Comparison of ENCODE assay signal across 9 cellular contexts in the genomic region with DNA sequence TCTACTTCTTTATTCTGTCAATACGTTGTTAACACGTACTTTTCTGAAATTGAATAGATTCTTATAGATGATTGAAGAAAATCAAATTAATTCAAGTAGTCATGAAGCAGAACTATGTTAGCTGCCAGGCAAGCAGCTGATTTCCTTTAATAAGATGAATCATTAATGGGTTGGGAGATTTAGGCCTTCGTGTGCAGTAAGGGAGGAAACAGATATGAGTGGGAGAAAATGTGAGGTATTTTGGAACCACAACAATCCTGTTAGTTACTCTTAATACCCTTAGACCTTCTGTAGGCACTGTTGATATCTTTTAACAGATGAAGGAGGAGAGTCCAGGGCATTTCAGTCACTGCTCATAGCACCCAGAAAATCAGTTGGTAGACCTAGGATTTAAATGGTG.
DNase-seq lines count a peak whose midpoint lies in the region; ATAC-seq and TF ChIP-seq lines count a peak whose summit lies in the region.
"Had no signal": no experiment of that assay in that cellular context is flagged by ENCODE, and none has a peak within 500 bp of the region (broad histone marks: within the 10 kb centered on the region; RNA-seq: fewer than 3 reads in every experiment).

No MANE protein-coding gene starts in this region.

- H3K27me3 ChIP-seq in Caco-2 (replicated peaks; ENCODE audit: control insufficient read depth, insufficient read depth, low read length) (no peaks in the 10 kb centered on the region), Panc1 (ENCODE audit: control insufficient read depth, insufficient read depth, low read length) (no peaks in the 10 kb centered on the region), esophagus (ENCODE audit: control insufficient read depth in 1 of 2, insufficient read depth in 2 of 2, low read length in 2 of 2) (no peaks in the 10 kb centered on the region), osteoblast (ENCODE audit: insufficient read depth, low read length) (no peaks in the 10 kb centered on the region)
- H3K27me3 ChIP-seq in CD8-positive, alpha-beta T cell (ENCODE audit: insufficient read depth, low read length) = no peaks in the 10 kb centered on the region

- H3K4me1 Mint-ChIP-seq in Caco-2 (ENCODE audit: low read depth, unreplicated experiment) = peaks cover 25% of the 10 kb centered on the region
- peaks cover 12% of the 10 kb centered on the region for H3K4me1 Mint-ChIP-seq in CD8-positive, alpha-beta T cell (ENCODE audit: low read depth)

- H3K36me3 ChIP-seq in Caco-2 (ENCODE audit: control insufficient read depth, insufficient read depth, low read length) = no peaks in the 10 kb centered on the region
- H3K36me3 ChIP-seq in Panc1 (ENCODE audit: control insufficient read depth, insufficient read depth, low read length) = no peaks in the 10 kb centered on the region
- no peaks in the 10 kb centered on the region for H3K36me3 ChIP-seq in esophagus (ENCODE audit: control insufficient read depth in 2 of 2, insufficient read depth in 2 of 2, low read length in 1 of 2)
- no peaks in the 10 kb centered on the region for H3K36me3 ChIP-seq in osteoblast (ENCODE audit: insufficient read depth, low read length)
- H3K36me3 ChIP-seq in CD8-positive, alpha-beta T cell (ENCODE audit: insufficient read depth, low read length) = no peaks in the 10 kb centered on the region

- no TSS peak for BruUV-seq in Caco-2 (replicated peaks; lab: Mats Ljungman, UMichigan)
- no TSS peak for BruUV-seq in Panc1 (replicated peaks; lab: Mats Ljungman, UMichigan)

- peak overlapping the region; percentile 24 for H3K27ac Mint-ChIP-seq in Caco-2 (ENCODE audit: unreplicated experiment)
- H3K27ac Mint-ChIP-seq in CD8-positive, alpha-beta T cell = no peak overlapping the region
- H3K27ac Mint-ChIP-seq: activated naive CD4-positive, alpha-beta T cell treated with anti-CD3 and anti-CD28 coated beads for 36 hours had no signal

- no peaks in the 10 kb centered on the region for H4K20me1 ChIP-seq in osteoblast (ENCODE audit: insufficient read depth, low read length)

- H3K27me3 Mint-ChIP-seq in Caco-2 (ENCODE audit: insufficient read depth, unreplicated experiment) = no peaks in the 10 kb centered on the region
- no peaks in the 10 kb centered on the region for H3K27me3 Mint-ChIP-seq in CD8-positive, alpha-beta T cell (ENCODE audit: low read depth)

- H3K27ac ChIP-seq in Panc1 (ENCODE audit: low read length) = 0 out of 2 replicates have a peak overlapping the region, but pooled peaks have one; percentile 19
- peak overlapping the region; percentile 50 to 72 for H3K27ac ChIP-seq in esophagus (ENCODE audit: low read depth in 2 of 2, low read length in 1 of 2)
- peak overlapping the region; percentile 71 for H3K27ac ChIP-seq in osteoblast (ENCODE audit: low read depth, low read length)
- H3K27ac ChIP-seq in CD8-positive, alpha-beta T cell (ENCODE audit: low read depth, low read length) = no peak overlapping the region

- no peak for DNase-seq in Caco-2
- no peak for DNase-seq in Panc1 (ENCODE audit: low read depth, low spot score)
- DNase-seq in osteoblast (ENCODE audit: insufficient read length, low spot score, missing footprints) = peak; percentile 89
- DNase-seq in NCI-H1436 (lab: John Stamatoyannopoulos, UW) = no peak
- no peak for DNase-seq in NAMALWA (ENCODE audit: low spot score)
- DNase-seq in CD8-positive, alpha-beta T cell = no peak
- DNase-seq: activated naive CD4-positive, alpha-beta T cell treated with anti-CD3 and anti-CD28 coated beads for 36 hours had no signal

- no peak overlapping the region for H2AFZ ChIP-seq in osteoblast (ENCODE audit: low read length)

- ATAC-seq in Panc1 = no peak
- ATAC-seq in HG02885 (IDR thresholded peaks at IDR 0.05; ENCODE audit: poor library complexity, unreplicated experiment) = no peak
- ATAC-seq in CD8-positive, alpha-beta T cell = no peak

- H3K4me1 ChIP-seq in Caco-2 (peaks cover 10% of the 10 kb centered on the region), Panc1 (ENCODE audit: control insufficient read depth, insufficient read depth, low read length) (no peaks in the 10 kb centered on the region), esophagus (ENCODE audit: control insufficient read depth in 2 of 2, insufficient read depth in 2 of 2, low read length in 1 of 2) (peaks cover 4 to 10% of the 10 kb centered on the region in 2 donors), osteoblast (ENCODE audit: insufficient read depth, low read length) (peaks cover 10% of the 10 kb centered on the region)
- H3K4me1 ChIP-seq in CD8-positive, alpha-beta T cell (ENCODE audit: insufficient read depth, low read length) = no peaks in the 10 kb centered on the region

- peaks cover 9% of the 10 kb centered on the region for H3K79me2 ChIP-seq in osteoblast (ENCODE audit: insufficient read depth, low read length)

- H3K9me3 ChIP-seq in Caco-2 (no peaks in the 10 kb centered on the region), Panc1 (ENCODE audit: control insufficient read depth, insufficient read depth, low read depth, low read length) (no peaks in the 10 kb centered on the region), esophagus (ENCODE audit: control insufficient read depth in 2 of 2, insufficient read depth in 1 of 2, low read depth in 1 of 2, low read length in 1 of 2) (no peaks in the 10 kb centered on the region), osteoblast (ENCODE audit: low read depth, low read length) (no peaks in the 10 kb centered on the region)
- H3K9me3 ChIP-seq in CD8-positive, alpha-beta T cell (ENCODE audit: low read length) = no peaks in the 10 kb centered on the region

- TF ChIP-seq CTCF in Caco-2 (IDR thresholded peaks at IDR 0.05; ENCODE audit: insufficient read depth in 1 of 2, low read depth in 1 of 2, low read length in 1 of 2, severe bottlenecking in 1 of 2, unreplicated experiment in 1 of 2) = no peak
- no peak for TF ChIP-seq CTCF in Panc1 (IDR thresholded peaks at IDR 0.05)
- TF ChIP-seq CTCF in osteoblast (IDR thresholded peaks at IDR 0.05; ENCODE audit: extremely low read depth, low read depth, low read length) = no peak
- TF ChIP-seq CTCF in CD8-positive, alpha-beta T cell (IDR thresholded peaks at IDR 0.05) = no peak

- H3K4me3 ChIP-seq in Caco-2 (ENCODE audit: low read depth, low read length) = no peak overlapping the region
- H3K4me3 ChIP-seq in Panc1 (ENCODE audit: low read depth in 2 of 2, low read length in 2 of 2) = no peak overlapping the region
- H3K4me3 ChIP-seq in esophagus (ENCODE audit: low read depth in 1 of 2, low read length in 2 of 2) = no peak overlapping the region
- no peak overlapping the region for H3K4me3 ChIP-seq in osteoblast (ENCODE audit: insufficient read depth, low read length)
- H3K4me3 ChIP-seq in CD8-positive, alpha-beta T cell (ENCODE audit: low read depth, low read length) = no peak overlapping the region

- peaks cover 10% of the 10 kb centered on the region for H3K9me3 Mint-ChIP-seq in Caco-2 (ENCODE audit: unreplicated experiment)
- H3K9me3 Mint-ChIP-seq in CD8-positive, alpha-beta T cell = no peaks in the 10 kb centered on the region
- H3K9me3 Mint-ChIP-seq: activated naive CD4-positive, alpha-beta T cell treated with anti-CD3 and anti-CD28 coated beads for 36 hours had no signal

- WGBS in esophagus, 2 donors = 34 to 38% methylated on average over 3 of the region's 3 CpGs

- intact Hi-C loops in Caco-2 (cut with micrococcal nuclease; ENCODE audit: unreplicated experiment) = no loop called here
- intact Hi-C loops in Panc1 (cut with micrococcal nuclease; ENCODE audit: unreplicated experiment) = no loop called here
- intact Hi-C loops in CD8-positive, alpha-beta T cell (cut with DNase I, micrococcal nuclease) = no loop called here

- peaks cover 13% of the 10 kb centered on the region for H3K36me3 Mint-ChIP-seq in Caco-2 (ENCODE audit: insufficient read depth, unreplicated experiment)
- no peaks in the 10 kb centered on the region for H3K36me3 Mint-ChIP-seq in CD8-positive, alpha-beta T cell

- CTCF ChIA-PET in Caco-2 (lab: Charles Lee) (no interaction called here), Panc1 (lab: Charles Lee) (no interaction called here)
- CTCF ChIA-PET in CD8-positive, alpha-beta T cell (lab: Charles Lee) = no interaction called here

- no peak overlapping the region for H3K4me2 ChIP-seq in osteoblast (ENCODE audit: insufficient read depth, low read length)

- POLR2A ChIA-PET in Caco-2 (lab: Charles Lee) (no interaction called here), Panc1 (lab: Charles Lee) (no interaction called here)
- POLR2A ChIA-PET in CD8-positive, alpha-beta T cell (lab: Charles Lee) = no interaction called here

- in situ Hi-C loops in Panc1 (cut with HindIII; ENCODE audit: low pct_unique_long_range_greater_than_20kb, low sequenced_read_pairs) = no loop called here

- H3K4me3 Mint-ChIP-seq in Caco-2 (ENCODE audit: unreplicated experiment) = no peak overlapping the region
- no peak overlapping the region for H3K4me3 Mint-ChIP-seq in CD8-positive, alpha-beta T cell
- H3K4me3 Mint-ChIP-seq: activated naive CD4-positive, alpha-beta T cell treated with anti-CD3 and anti-CD28 coated beads for 36 hours had no signal
